Comparison of ENCODE assay signal across 19 cellular contexts in genomic region chr7:42347616-42348015, GRCh38.
"Had no signal": no experiment of that assay in that cellular context is flagged by ENCODE, and none has a peak within 500 bp of the region (broad histone marks: within the 10 kb centered on the region; RNA-seq: fewer than 3 reads in every experiment).

No MANE protein-coding gene starts in this region.

- H3K9me3 Mint-ChIP-seq: activated T-helper 1 cell treated with anti-CD3 and anti-CD28 coated beads, Interleukin-12 subunit alpha, Interleukin-12 subunit beta, Interleukin-2, Interleukin-4 antibody, amounts not matched to agents 30 ng/mL and 10 ng/mL and 1 ng/mL, durations not matched to agents 14 hours and 24 hours and 36 hours had no signal

- H3K36me3 Mint-ChIP-seq: naive B cell; stimulated activated effector memory CD8-positive, alpha-beta T cell treated with anti-CD3 and anti-CD28 coated beads, Interleukin-12 subunit alpha, Interleukin-12 subunit beta, amount 100 ng/mL, for 72 hours had no signal

- H3K27ac Mint-ChIP-seq: activated CD8-positive, alpha-beta T cell treated with anti-CD3 and anti-CD28 coated beads, Interleukin-2, amount 10 ng/mL, durations not matched to agents 7 days and 5 days; activated naive CD8-positive, alpha-beta T cell treated with anti-CD3 and anti-CD28 coated beads, Interleukin-2, amount 50 U/mL, for 24 hours; activated T-helper 1 cell treated with anti-CD3 and anti-CD28 coated beads, Interleukin-12 subunit alpha, Interleukin-12 subunit beta, Interleukin-2, Interleukin-4 antibody, amounts not matched to agents 30 ng/mL and 10 ng/mL and 1 ng/mL, durations not matched to agents 14 hours and 24 hours and 36 hours; naive B cell; stimulated activated effector memory CD8-positive, alpha-beta T cell treated with anti-CD3 and anti-CD28 coated beads, Interleukin-12 subunit alpha, Interleukin-12 subunit beta, amount 100 ng/mL, for 72 hours; stimulated activated naive CD8-positive, alpha-beta T cell treated with anti-CD3 and anti-CD28 coated beads, Interleukin-15, amount 100 ng/mL, for 72 hours had no signal

- H3K4me1 Mint-ChIP-seq: activated naive CD8-positive, alpha-beta T cell treated with anti-CD3 and anti-CD28 coated beads, Interleukin-2, amount 50 U/mL, for 24 hours; naive B cell; stimulated activated effector memory CD8-positive, alpha-beta T cell treated with anti-CD3 and anti-CD28 coated beads, Interleukin-12 subunit alpha, Interleukin-12 subunit beta, amount 100 ng/mL, for 72 hours; stimulated activated naive CD8-positive, alpha-beta T cell treated with anti-CD3 and anti-CD28 coated beads, Interleukin-15, amount 100 ng/mL, for 72 hours had no signal

- ATAC-seq: activated CD8-positive, alpha-beta T cell treated with anti-CD3 and anti-CD28 coated beads, Interleukin-2, amount 10 ng/mL, durations not matched to agents 7 days and 5 days; activated naive CD8-positive, alpha-beta T cell treated with anti-CD3 and anti-CD28 coated beads, Interleukin-2, amount 50 U/mL, for 24 hours; left ventricle myocardium superior; pancreas; right cardiac atrium; stimulated activated effector memory CD8-positive, alpha-beta T cell treated with anti-CD3 and anti-CD28 coated beads, Interleukin-12 subunit alpha, Interleukin-12 subunit beta, amount 100 ng/mL, for 72 hours; stimulated activated naive CD8-positive, alpha-beta T cell treated with anti-CD3 and anti-CD28 coated beads, Interleukin-15, amount 100 ng/mL, for 72 hours had no signal

- H3K4me3 Mint-ChIP-seq: activated CD8-positive, alpha-beta T cell treated with anti-CD3 and anti-CD28 coated beads, Interleukin-2, amount 10 ng/mL, durations not matched to agents 7 days and 5 days; activated naive CD8-positive, alpha-beta T cell treated with anti-CD3 and anti-CD28 coated beads, Interleukin-2, amount 50 U/mL, for 24 hours; activated T-helper 1 cell treated with anti-CD3 and anti-CD28 coated beads, Interleukin-12 subunit alpha, Interleukin-12 subunit beta, Interleukin-2, Interleukin-4 antibody, amounts not matched to agents 30 ng/mL and 10 ng/mL and 1 ng/mL, durations not matched to agents 14 hours and 24 hours and 36 hours; naive B cell; stimulated activated effector memory CD8-positive, alpha-beta T cell treated with anti-CD3 and anti-CD28 coated beads, Interleukin-12 subunit alpha, Interleukin-12 subunit beta, amount 100 ng/mL, for 72 hours; stimulated activated naive CD8-positive, alpha-beta T cell treated with anti-CD3 and anti-CD28 coated beads, Interleukin-15, amount 100 ng/mL, for 72 hours had no signal

- H3K4me3 ChIP-seq: pancreas, tibial artery had no signal

- DNase-seq: activated CD4-positive, alpha-beta T cell treated with anti-CD3 and anti-CD28 coated beads for 1 hour; activated CD4-positive, alpha-beta T cell treated with anti-CD3 and anti-CD28 coated beads, Interleukin-2, amount 50 U/mL, for 1 hour; activated CD8-positive, alpha-beta T cell treated with anti-CD3 and anti-CD28 coated beads, Interleukin-2, amount 10 ng/mL, durations not matched to agents 7 days and 5 days; activated gamma-delta T cell; activated naive CD4-positive, alpha-beta T cell treated with anti-CD3 and anti-CD28 coated beads, Interleukin-2, amount 50 U/mL, for 16 hours; activated naive CD8-positive, alpha-beta T cell treated with anti-CD3 and anti-CD28 coated beads, Interleukin-2, amount 50 U/mL, for 24 hours; foreskin melanocyte; glutamatergic neuron; hippocampal formation; left ventricle myocardium superior; naive B cell; pancreas; right cardiac atrium; stimulated activated CD4-positive, alpha-beta T cell treated with anti-CD3 and anti-CD28 coated beads, Interleukin-1b, Interleukin-23, amount 100 ng/mL, for 48 hours; stimulated activated naive CD8-positive, alpha-beta T cell treated with anti-CD3 and anti-CD28 coated beads, Interleukin-15, amount 100 ng/mL, for 72 hours; T-helper 2 cell; tibial artery had no signal

- H3K27me3 Mint-ChIP-seq: stimulated activated naive CD8-positive, alpha-beta T cell treated with anti-CD3 and anti-CD28 coated beads, Interleukin-15, amount 100 ng/mL, for 72 hours had no signal
